8 cellular contexts compared by ENCODE assay signal in the genomic region with DNA sequence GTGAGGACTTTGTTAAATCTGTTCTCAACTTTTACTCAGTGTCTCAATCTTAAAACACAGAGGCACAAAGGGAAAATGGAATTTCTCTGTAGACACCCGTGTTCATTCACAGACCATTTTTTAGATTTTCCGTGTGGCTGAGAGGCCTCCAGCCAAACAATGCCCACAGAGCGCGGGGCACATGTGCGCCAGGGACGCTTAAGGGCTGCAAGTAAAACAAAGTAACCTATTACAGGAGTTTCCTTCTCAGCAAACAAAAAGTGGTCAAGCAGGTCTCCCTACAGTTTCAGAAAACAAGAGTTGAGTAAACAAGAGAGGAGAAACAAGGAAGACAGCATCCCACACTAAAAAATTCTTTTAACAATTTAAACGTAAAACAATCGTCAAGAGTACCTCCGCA.
DNase-seq lines count a peak whose midpoint lies in the region; ATAC-seq and TF ChIP-seq lines count a peak whose summit lies in the region.

No MANE protein-coding gene starts in this region.

- ATAC-seq in HG03354 (IDR thresholded peaks at IDR 0.05; ENCODE audit: poor library complexity, severe bottlenecking, unreplicated experiment) (no peak), HG03521 (IDR thresholded peaks at IDR 0.05; ENCODE audit: unreplicated experiment) (no peak)

- DNase-seq in NCI-H1092 treated with DMSO at 0.1 percent for 48 hours (lab: John Stamatoyannopoulos, UW) (peak; percentile 62), NCI-H1092 (lab: John Stamatoyannopoulos, UW) (no peak), NB4 (ENCODE audit: low read depth) (peak; percentile 48), iPS DF 6.9 (ENCODE audit: low read depth, low spot score) (no peak)
- no peak for DNase-seq in activated T-helper 1 cell treated with anti-CD3 and anti-CD28 coated beads, Interleukin-12 subunit alpha, Interleukin-12 subunit beta, Interleukin-2, Interleukin-4 antibody, amounts not matched to agents 30 ng/mL and 10 ng/mL and 1 ng/mL, durations not matched to agents 14 hours and 24 hours and 36 hours (ENCODE audit: low spot score)

- H3K36me3 ChIP-seq in iPS DF 6.9 (ENCODE audit: control insufficient read depth, insufficient read depth, low read length) (no peaks in the 10 kb centered on the region), skeletal muscle tissue (ENCODE audit: control insufficient read depth in 3 of 3, insufficient read depth in 3 of 3, low read length in 3 of 3) (no peaks in the 10 kb centered on the region)

- peak overlapping the region; percentile 90 for H3K27ac Mint-ChIP-seq in activated T-helper 1 cell treated with anti-CD3 and anti-CD28 coated beads, Interleukin-12 subunit alpha, Interleukin-12 subunit beta, Interleukin-2, Interleukin-4 antibody, amounts not matched to agents 30 ng/mL and 10 ng/mL and 1 ng/mL, durations not matched to agents 14 hours and 24 hours and 36 hours

- TF ChIP-seq CTCF in NB4 (IDR thresholded peaks at IDR 0.05; ENCODE audit: low read depth, low read length) = no peak

- no peak overlapping the region for H3K27ac ChIP-seq in iPS DF 6.9 (ENCODE audit: low read length)
- no peak overlapping the region for H3K27ac ChIP-seq in skeletal muscle tissue (ENCODE audit: low read depth, low read length)

- H3K4me3 ChIP-seq in NB4 (ENCODE audit: low read depth, low read length) = peak overlapping the region; percentile 70
- H3K4me3 ChIP-seq in iPS DF 6.9 (ENCODE audit: low read length) = peak overlapping the region; percentile 64; the same call in 1 of the 2 replicates
- peak overlapping the region; percentile 30 to 63 (median 37) for H3K4me3 ChIP-seq in skeletal muscle tissue (ENCODE audit: low read length in 3 of 3)

- TF ChIP-seq POLR2A in NB4 (IDR thresholded peaks at IDR 0.05; ENCODE audit: extremely low read depth, insufficient read length) = no peak

- H3K36me3 Mint-ChIP-seq in activated T-helper 1 cell treated with anti-CD3 and anti-CD28 coated beads, Interleukin-12 subunit alpha, Interleukin-12 subunit beta, Interleukin-2, Interleukin-4 antibody, amounts not matched to agents 30 ng/mL and 10 ng/mL and 1 ng/mL, durations not matched to agents 14 hours and 24 hours and 36 hours (ENCODE audit: low read depth) = peaks cover 7% of the 10 kb centered on the region

- no peaks in the 10 kb centered on the region for H3K27me3 Mint-ChIP-seq in activated T-helper 1 cell treated with anti-CD3 and anti-CD28 coated beads, Interleukin-12 subunit alpha, Interleukin-12 subunit beta, Interleukin-2, Interleukin-4 antibody, amounts not matched to agents 30 ng/mL and 10 ng/mL and 1 ng/mL, durations not matched to agents 14 hours and 24 hours and 36 hours (ENCODE audit: insufficient read depth)

- H3K4me1 Mint-ChIP-seq in activated T-helper 1 cell treated with anti-CD3 and anti-CD28 coated beads, Interleukin-12 subunit alpha, Interleukin-12 subunit beta, Interleukin-2, Interleukin-4 antibody, amounts not matched to agents 30 ng/mL and 10 ng/mL and 1 ng/mL, durations not matched to agents 14 hours and 24 hours and 36 hours (ENCODE audit: low read depth) = peaks cover 58% of the 10 kb centered on the region

- H3K4me1 ChIP-seq in iPS DF 6.9 (ENCODE audit: control insufficient read depth, insufficient read depth, low read length) (peaks cover 2% of the 10 kb centered on the region; the same call in 1 of the 2 replicates), skeletal muscle tissue (ENCODE audit: control insufficient read depth in 3 of 3, insufficient read depth in 3 of 3, low read length in 3 of 3) (peaks cover 26 to 38% (median 34%) of the 10 kb centered on the region in 3 donors)

- peak overlapping the region in 2 of 3 donors; percentile 62 to 65 for H3K9ac ChIP-seq in skeletal muscle tissue (ENCODE audit: low read depth in 1 of 3, low read length in 3 of 3)

- H3K9me3 ChIP-seq in iPS DF 6.9 (ENCODE audit: control insufficient read depth, insufficient read depth, low read length) (no peaks in the 10 kb centered on the region), skeletal muscle tissue (ENCODE audit: control insufficient read depth in 3 of 3, low read length in 3 of 3) (no peaks in the 10 kb centered on the region)

- H3K9me3 Mint-ChIP-seq in activated T-helper 1 cell treated with anti-CD3 and anti-CD28 coated beads, Interleukin-12 subunit alpha, Interleukin-12 subunit beta, Interleukin-2, Interleukin-4 antibody, amounts not matched to agents 30 ng/mL and 10 ng/mL and 1 ng/mL, durations not matched to agents 14 hours and 24 hours and 36 hours = no peaks in the 10 kb centered on the region

- H3K27me3 ChIP-seq in iPS DF 6.9 (ENCODE audit: control insufficient read depth, insufficient read depth, low read length) (no peaks in the 10 kb centered on the region), skeletal muscle tissue (ENCODE audit: control insufficient read depth in 3 of 3, insufficient read depth in 3 of 3, low read length in 3 of 3) (no peaks in the 10 kb centered on the region)

- no CpG with 5 or more reads among the region's 9 CpGs for WGBS in iPS DF 6.9 (ENCODE audit: insufficient coverage, insufficient read length)

- peak overlapping the region; percentile 97 for H3K4me3 Mint-ChIP-seq in activated T-helper 1 cell treated with anti-CD3 and anti-CD28 coated beads, Interleukin-12 subunit alpha, Interleukin-12 subunit beta, Interleukin-2, Interleukin-4 antibody, amounts not matched to agents 30 ng/mL and 10 ng/mL and 1 ng/mL, durations not matched to agents 14 hours and 24 hours and 36 hours

- intact Hi-C loops in activated T-helper 1 cell treated with anti-CD3 and anti-CD28 coated beads, Interleukin-12 subunit alpha, Interleukin-12 subunit beta, Interleukin-2, Interleukin-4 antibody, amounts not matched to agents 30 ng/mL and 10 ng/mL and 1 ng/mL, durations not matched to agents 14 hours and 24 hours and 36 hours (cut with micrococcal nuclease) = loop anchor here (2.0 to 10.0 kb wide), 3 partner anchors 40 to 263 kb away; a partner anchor contains a TSS

Comparison
In these comparisons a context has a peak if more than half of its experiments do, and no peak if none do; other contexts are left out.
1. DNase-seq: peak in NCI-H1092 treated with DMSO at 0.1 percent for 48 hours (single experiment) and NB4 (single experiment); none in NCI-H1092 (single experiment), activated T-helper 1 cell treated with anti-CD3 and anti-CD28 coated beads, Interleukin-12 subunit alpha, Interleukin-12 subunit beta, Interleukin-2, Interleukin-4 antibody, amounts not matched to agents 30 ng/mL and 10 ng/mL and 1 ng/mL, durations not matched to agents 14 hours and 24 hours and 36 hours (single experiment) and iPS DF 6.9 (single experiment).
2. Peak in every context shown above with its lines, with median percentiles within 50 percentile points of each other: H3K4me3 ChIP-seq.